Comparison of ENCODE assay signal across 8 cellular contexts in genomic region chr5:168290902-168291280, GRCh38. TPM values are rescaled to one million over a fixed set of nuclear protein-coding genes. Genes with fewer than 3 reads are reported as not detected.
DNase-seq lines count a peak whose midpoint lies in the region; ATAC-seq, FAIRE-seq and TF ChIP-seq lines count a peak whose summit lies in the region.

No MANE protein-coding gene starts in this region.

- H4K20me1 ChIP-seq in astrocyte (ENCODE audit: insufficient read depth, low read length) (peaks cover 8% of the 10 kb centered on the region), HepG2 (ENCODE audit: insufficient read depth, low read length) (no peaks in the 10 kb centered on the region)

- H2AFZ ChIP-seq in astrocyte (ENCODE audit: low read depth, low read length) (peak overlapping the region; percentile 54), HepG2 (ENCODE audit: low read length) (no peak overlapping the region)

- H3K4me1 ChIP-seq in astrocyte (ENCODE audit: insufficient read depth, low read length) (peaks cover 14% of the 10 kb centered on the region), HepG2 (ENCODE audit: insufficient read depth, low read length) (peaks cover 72% of the 10 kb centered on the region), thyroid gland (peaks cover 42 to 61% of the 10 kb centered on the region in 2 donors)

- no peak for TF ChIP-seq POLR2A in HepG2 (IDR thresholded peaks at IDR 0.05; ENCODE audit: insufficient read depth in 1 of 2, low read depth in 2 of 2, low read length in 2 of 2)
- no peak for TF ChIP-seq POLR2A in thyroid gland (IDR thresholded peaks at IDR 0.05)

- H3K27ac Mint-ChIP-seq in activated T-cell treated with anti-CD3 and anti-CD28 coated beads, Interleukin-2, amount 50 U/mL, for 72 hours: no peak overlapping the region
- H3K27ac Mint-ChIP-seq in astrocyte (ENCODE audit: unreplicated experiment): peak overlapping the region; percentile 47

- peaks cover 14% of the 10 kb centered on the region for H3K4me1 Mint-ChIP-seq in activated T-cell treated with anti-CD3 and anti-CD28 coated beads, Interleukin-2, amount 50 U/mL, for 72 hours (ENCODE audit: low read depth)
- peaks cover 41% of the 10 kb centered on the region for H3K4me1 Mint-ChIP-seq in astrocyte (ENCODE audit: low read depth, unreplicated experiment)

- peaks cover 3% of the 10 kb centered on the region for H3K27me3 ChIP-seq in astrocyte (ENCODE audit: insufficient read depth, low read length)
- H3K27me3 ChIP-seq in HepG2 (ENCODE audit: control insufficient read depth in 1 of 2, insufficient read depth in 2 of 2, low read length in 2 of 2): no peaks in the 10 kb centered on the region
- no peaks in the 10 kb centered on the region for H3K27me3 ChIP-seq in thyroid gland

- H3K9ac ChIP-seq in astrocyte (ENCODE audit: low read length) (peak overlapping the region; percentile 20), HepG2 (ENCODE audit: insufficient read depth, low read depth, low read length) (peak overlapping the region; percentile 58; the same call in 1 of the 2 replicates)

- H3K27me3 Mint-ChIP-seq in activated T-cell treated with anti-CD3 and anti-CD28 coated beads, Interleukin-2, amount 50 U/mL, for 72 hours (ENCODE audit: low read depth): peaks cover 65% of the 10 kb centered on the region
- H3K27me3 Mint-ChIP-seq in astrocyte (ENCODE audit: low read depth, unreplicated experiment): no peaks in the 10 kb centered on the region

- no peak for ATAC-seq in activated T-cell treated with anti-CD3 and anti-CD28 coated beads, Interleukin-2, amount 50 U/mL, for 72 hours (replicated peaks in 1 of 2)
- ATAC-seq in HepG2 (no peak), HG03378 (IDR thresholded peaks at IDR 0.05; ENCODE audit: unreplicated experiment) (no peak)

- H3K9me3 ChIP-seq in astrocyte (ENCODE audit: insufficient read depth, low read depth, low read length) (no peaks in the 10 kb centered on the region), HepG2 (ENCODE audit: low read length) (no peaks in the 10 kb centered on the region), thyroid gland (no peaks in the 10 kb centered on the region)

- peaks cover 10% of the 10 kb centered on the region for H3K79me2 ChIP-seq in astrocyte (ENCODE audit: insufficient read depth, low read length)
- peaks cover 21% of the 10 kb centered on the region for H3K79me2 ChIP-seq in HepG2 (ENCODE audit: insufficient read depth, low read length)

- no peak for TF ChIP-seq RAD21 in HepG2 (CRISPR knock-in tag; IDR thresholded peaks at IDR 0.05)

- in situ Hi-C loops in HepG2 (cut with HindIII; ENCODE audit: extremely low pct_ligation_motif_present, low pct_unique_long_range_greater_than_20kb): no loop called here

- TSS peak; percentile 98 for BruUV-seq in HepG2 (replicated peaks; lab: Mats Ljungman, UMichigan)

- whole genome bisulfite sequencing in HepG2 (ENCODE audit: low lambda C conversion rate): 5% methylated on average over 5 of the region's 5 CpGs
- WGBS in thyroid gland, 2 donors: 25 to 31% methylated on average over 5 of the region's 5 CpGs

- no peak for DNase-seq in activated T-cell treated with anti-CD3 and anti-CD28 coated beads, Interleukin-2, amount 50 U/mL, for 72 hours
- no peak for DNase-seq in activated T-cell treated with anti-CD3 and anti-CD28 coated beads, Interleukin-2, amount 50 U/mL, for 48 hours
- no peak for DNase-seq in astrocyte (ENCODE audit: low read depth)
- no peak for DNase-seq in HepG2 (ENCODE audit: low spot score)
- DNase-seq in thyroid gland: no peak
- no peak for DNase-seq in NCI-H526 (lab: John Stamatoyannopoulos, UW)
- no peak for DNase-seq in GM20000 (ENCODE audit: low spot score)

- no peaks in the 10 kb centered on the region for H3K36me3 Mint-ChIP-seq in activated T-cell treated with anti-CD3 and anti-CD28 coated beads, Interleukin-2, amount 50 U/mL, for 72 hours (ENCODE audit: insufficient read depth in 2 of 2)
- no peaks in the 10 kb centered on the region for H3K36me3 Mint-ChIP-seq in astrocyte (ENCODE audit: low read depth, unreplicated experiment)

- CTCF ChIA-PET in HepG2 (lab: Yijun Ruan, JAX; ENCODE audit: low intra/inter-chr PET ratio, low total read pairs): no interaction called here

- POLR2A ChIA-PET in HepG2 (lab: Yijun Ruan, JAX): interaction anchor here (0.8 to 5.0 kb wide), 6 partner anchors 9 to 25 kb away, joined by 3 to 44 read pairs (median 4); no protein-coding TSS in a partner anchor

- no peak overlapping the region for H3K27ac ChIP-seq in astrocyte (ENCODE audit: low read depth, low read length)
- peak overlapping the region; percentile 29 for H3K27ac ChIP-seq in HepG2 (ENCODE audit: extremely low read length, insufficient read depth, low read length)
- H3K27ac ChIP-seq in thyroid gland: peak overlapping the region; percentile 92 to 98 (median 93)

- H3K4me3 ChIP-seq in astrocyte (ENCODE audit: insufficient read depth, low read depth, low read length) (peak overlapping the region; percentile 65), HepG2 (replicated peaks in 1 of 3; ENCODE audit: insufficient read depth in 1 of 3, low read depth in 2 of 3, low read length in 3 of 3) (peak overlapping the region; percentile 80 to 84 (median 82)), thyroid gland (replicated peaks in 1 of 3) (no peak overlapping the region)

- peak overlapping the region; percentile 65 to 78 for H3K4me3 Mint-ChIP-seq in activated T-cell treated with anti-CD3 and anti-CD28 coated beads, Interleukin-2, amount 50 U/mL, for 72 hours
- H3K4me3 Mint-ChIP-seq in astrocyte (ENCODE audit: unreplicated experiment): peak overlapping the region; percentile 89

- TF ChIP-seq EP300 in HepG2 (IDR thresholded peaks at IDR 0.05; ENCODE audit: low read depth in 2 of 2, low read length in 2 of 2): no peak
- TF ChIP-seq EP300 in HepG2 (CRISPR knock-in tag; IDR thresholded peaks at IDR 0.05; ENCODE audit: borderline replicate concordance): no peak

- FAIRE-seq in astrocyte (lab: Jason Lieb, UNC) (no peak), HepG2 (lab: Jason Lieb, UNC) (no peak)

- peaks cover 0 to 1% of the 10 kb centered on the region in 2 donors for H3K9me3 Mint-ChIP-seq in activated T-cell treated with anti-CD3 and anti-CD28 coated beads, Interleukin-2, amount 50 U/mL, for 72 hours
- no peaks in the 10 kb centered on the region for H3K9me3 Mint-ChIP-seq in astrocyte (ENCODE audit: unreplicated experiment)

- H3K36me3 ChIP-seq in astrocyte (ENCODE audit: insufficient read depth, low read length) (no peaks in the 10 kb centered on the region), HepG2 (replicated peaks in 1 of 2; ENCODE audit: control insufficient read depth in 1 of 2, insufficient read depth in 2 of 2, low read length in 2 of 2) (no peaks in the 10 kb centered on the region), thyroid gland (no peaks in the 10 kb centered on the region)

- intact Hi-C loops in HepG2 (cut with micrococcal nuclease; ENCODE audit: unreplicated experiment): loop anchor here (1.0 to 5.0 kb wide), 3 partner anchors 24 to 131 kb away; no protein-coding TSS in a partner anchor
- intact Hi-C loops in thyroid gland (cut with DNase I): no loop called here

- TF ChIP-seq CTCF in astrocyte (IDR thresholded peaks at IDR 0.05; ENCODE audit: insufficient read depth, low read depth, low read length) (no peak), HepG2 (CRISPR knock-in tag; IDR thresholded peaks at IDR 0.05) (no peak), thyroid gland (IDR thresholded peaks at IDR 0.05) (no peak), GM20000 (IDR thresholded peaks at IDR 0.05; ENCODE audit: extremely low read depth, missing control alignments) (no peak)

- H3K4me2 ChIP-seq in astrocyte (ENCODE audit: low read length): peak overlapping the region; percentile 85
- H3K4me2 ChIP-seq in HepG2 (ENCODE audit: low read depth, low read length): peak overlapping the region; percentile 76

TF ChIP-seq in HepG2, 621 proteins besides CTCF, POLR2A, EP300 and RAD21 (continues in another document):
- TF ChIP-seq ZSCAN31 (CRISPR knock-in tag; IDR thresholded peaks at IDR 0.05; ENCODE audit: low read depth) (no peak), REPIN1 (CRISPR knock-in tag; IDR thresholded peaks at IDR 0.05; ENCODE audit: borderline replicate concordance, low read depth) (peak; percentile 67; the same call in 1 of the 2 replicates), PBX3 (CRISPR knock-in tag; IDR thresholded peaks at IDR 0.05; ENCODE audit: borderline replicate concordance) (no peak)

RNA-seq across cellular contexts. Expression of gene WWC1, which starts 0.6 kb away (rescaled TPM):
- under 1 TPM in 1 of 2 donors, not detected in 1; 0.35 TPM for total RNA-seq in activated T-cell treated with anti-CD3 and anti-CD28 coated beads, Interleukin-2, amount 50 U/mL, for 72 hours
- total RNA-seq in astrocyte: 33.6 and 48.6 TPM in 2 replicates
- total RNA-seq in HepG2 (2016; rRNA removed; fragmentation: Illumina TruSeq; extraction: Trizol): 17.3 and 17.9 TPM in 2 replicates
- total RNA-seq in HepG2 (2016; cell fraction: cytosol; rRNA removed; fragmentation: Illumina TruSeq; extraction: Trizol; ENCODE audit: low read depth): 3.2 and 4.1 TPM in 2 replicates
- total RNA-seq in HepG2 (2016; cell fraction: insoluble cytoplasmic fraction; rRNA removed; fragmentation: Illumina TruSeq; extraction: Trizol): 16.2 and 18.5 TPM in 2 replicates
- 11.3 and 13.4 TPM in 2 replicates for total RNA-seq in HepG2 (2016; cell fraction: membrane; rRNA removed; fragmentation: Illumina TruSeq; extraction: Trizol)
- total RNA-seq in HepG2 (2016; cell fraction: nucleus; rRNA removed; fragmentation: Illumina TruSeq; extraction: Trizol): 11.5 and 19.6 TPM in 2 replicates
- 8.3 and 9.3 TPM in 2 replicates for polyA plus RNA-seq in HepG2 (2011; rRNA removed)
- 5.7 and 5.8 TPM in 2 replicates for polyA plus RNA-seq in HepG2 (2011; cell fraction: cytosol; rRNA removed)
- 9.7 and 10.0 TPM in 2 replicates for polyA plus RNA-seq in HepG2 (2011; cell fraction: nucleus; rRNA removed)
- polyA plus RNA-seq in HepG2 (2012): 8.6 and 11.5 TPM in 2 replicates
- 1.6 and 2.5 TPM in 2 replicates for polyA plus RNA-seq in HepG2 (2016; cell fraction: cytosol; fragmentation: Illumina TruSeq; extraction: Trizol; ENCODE audit: low read depth)
- 16.5 and 17.8 TPM in 2 replicates for polyA plus RNA-seq in HepG2 (2016; cell fraction: insoluble cytoplasmic fraction; fragmentation: Illumina TruSeq; extraction: Trizol; ENCODE audit: low read depth)
- polyA plus RNA-seq in HepG2 (2016; cell fraction: membrane; fragmentation: Illumina TruSeq; extraction: Trizol; ENCODE audit: low read depth): 7.0 and 8.7 TPM in 2 replicates
- 16.3 and 18.5 TPM in 2 replicates for polyA plus RNA-seq in HepG2 (2016; cell fraction: nucleus; fragmentation: Illumina TruSeq; extraction: Trizol; ENCODE audit: insufficient read depth, low read depth)
- 12.6 and 55.5 TPM in 2 replicates for polyA minus RNA-seq in HepG2 (2011; rRNA and poly(A)+ RNA removed; ENCODE audit: low replicate concordance)
- 6.4 and 7.6 TPM in 2 replicates for polyA minus RNA-seq in HepG2 (2011; cell fraction: cytosol; rRNA and poly(A)+ RNA removed)
- polyA minus RNA-seq in HepG2 (2011; cell fraction: nucleus; rRNA and poly(A)+ RNA removed): 12.2 and 12.5 TPM in 2 replicates
- 10 to 100 TPM; 38.7 to 80.1 (median 54.0) TPM for total RNA-seq in thyroid gland

Comparison
In these comparisons a context has a peak if more than half of its experiments do, and no peak if none do; other contexts are left out.
1. H3K4me3 ChIP-seq: peak in astrocyte (single experiment) and HepG2 (3 of 3); none in thyroid gland (0 of 3).